Comparison of ENCODE assay signal across 8 cellular contexts in genomic region chr2:157302492-157303099, GRCh38. TPM values are rescaled to one million over a fixed set of nuclear protein-coding genes. Genes with fewer than 3 reads are reported as not detected.
A peak's percentile ranks its signal among the peaks of the same experiment; 100 is the strongest.
DNase-seq lines count a peak whose midpoint lies in the region; ATAC-seq and TF ChIP-seq lines count a peak whose summit lies in the region.

No MANE protein-coding gene starts in this region.

- H3K4me3 ChIP-seq in ovary, result no peak overlapping the region

- DNase-seq in DMS114 treated with DMSO at 0.1 percent for 48 hours (lab: John Stamatoyannopoulos, UW; ENCODE audit: unreplicated experiment) (peak; percentile 36), NCI-H2196 (lab: John Stamatoyannopoulos, UW; ENCODE audit: unreplicated experiment) (peak; percentile 79), foreskin melanocyte (peak; percentile 40), ovary (no peak), GF-D8 (lab: John Stamatoyannopoulos, UW) (no peak)
- peak; percentile 7 to 11 for DNase-seq in activated CD4-positive, alpha-beta T cell treated with anti-CD3 and anti-CD28 coated beads, Interleukin-2, amount 50 U/mL, for 4 hours

- H3K36me3 ChIP-seq in ovary, result no peaks in the 10 kb centered on the region

- no peak for TF ChIP-seq EP300 in ovary (IDR thresholded peaks at IDR 0.05)

- peak; percentile 85 for ATAC-seq in GM18909 (IDR thresholded peaks at IDR 0.05; ENCODE audit: poor library complexity, unreplicated experiment)
- peak; percentile 66 for ATAC-seq in HG03097 (IDR thresholded peaks at IDR 0.05; ENCODE audit: low FRiP score, unreplicated experiment)

- H3K27me3 ChIP-seq in ovary, result no peaks in the 10 kb centered on the region

- peak in 2 of 3 donors; percentile 28 to 41 for TF ChIP-seq CTCF in ovary (IDR thresholded peaks at IDR 0.05)

- no peak overlapping the region for H3K27ac ChIP-seq in ovary

- intact Hi-C loops in ovary (cut with DNase I), result no loop called here

- 26 to 31% (median 30%) methylated on average over 9 of the region's 9 CpGs for WGBS in ovary, 3 donors

- no peak for TF ChIP-seq POLR2A in ovary (IDR thresholded peaks at IDR 0.05)

- H3K4me1 ChIP-seq in ovary (ENCODE audit: insufficient read depth), result no peaks in the 10 kb centered on the region

- H3K9me3 ChIP-seq in ovary, result no peaks in the 10 kb centered on the region

RNA-seq across cellular contexts. Expression of gene ERMN, which starts 23.0 kb away (rescaled TPM):
- under 1 TPM in 2 of 7 donors, not detected in 5; 0.12 to 0.40 TPM for total RNA-seq in ovary
- under 1 TPM; 0.08 to 0.38 TPM for polyA plus RNA-seq in ovary

RNA-seq across cellular contexts. Expression of gene GALNT5, which starts 45.1 kb away (rescaled TPM):
- total RNA-seq in ovary, result under 1 TPM in 3 of 7 donors, not detected in 4; 0.12 to 0.80 (median 0.15) TPM
- polyA plus RNA-seq in ovary, result under 1 TPM; 0.05 to 0.22 TPM

Comparison
In these comparisons a context has a peak if more than half of its experiments do, and no peak if none do; other contexts are left out.
1. DNase-seq: peak in DMS114 treated with DMSO at 0.1 percent for 48 hours (single experiment), NCI-H2196 (single experiment), activated CD4-positive, alpha-beta T cell treated with anti-CD3 and anti-CD28 coated beads, Interleukin-2, amount 50 U/mL, for 4 hours (2 of 2) and foreskin melanocyte (single experiment); none in ovary (0 of 5) and GF-D8 (single experiment).